1 cellular context compared by ENCODE assay signal in the genomic region with DNA sequence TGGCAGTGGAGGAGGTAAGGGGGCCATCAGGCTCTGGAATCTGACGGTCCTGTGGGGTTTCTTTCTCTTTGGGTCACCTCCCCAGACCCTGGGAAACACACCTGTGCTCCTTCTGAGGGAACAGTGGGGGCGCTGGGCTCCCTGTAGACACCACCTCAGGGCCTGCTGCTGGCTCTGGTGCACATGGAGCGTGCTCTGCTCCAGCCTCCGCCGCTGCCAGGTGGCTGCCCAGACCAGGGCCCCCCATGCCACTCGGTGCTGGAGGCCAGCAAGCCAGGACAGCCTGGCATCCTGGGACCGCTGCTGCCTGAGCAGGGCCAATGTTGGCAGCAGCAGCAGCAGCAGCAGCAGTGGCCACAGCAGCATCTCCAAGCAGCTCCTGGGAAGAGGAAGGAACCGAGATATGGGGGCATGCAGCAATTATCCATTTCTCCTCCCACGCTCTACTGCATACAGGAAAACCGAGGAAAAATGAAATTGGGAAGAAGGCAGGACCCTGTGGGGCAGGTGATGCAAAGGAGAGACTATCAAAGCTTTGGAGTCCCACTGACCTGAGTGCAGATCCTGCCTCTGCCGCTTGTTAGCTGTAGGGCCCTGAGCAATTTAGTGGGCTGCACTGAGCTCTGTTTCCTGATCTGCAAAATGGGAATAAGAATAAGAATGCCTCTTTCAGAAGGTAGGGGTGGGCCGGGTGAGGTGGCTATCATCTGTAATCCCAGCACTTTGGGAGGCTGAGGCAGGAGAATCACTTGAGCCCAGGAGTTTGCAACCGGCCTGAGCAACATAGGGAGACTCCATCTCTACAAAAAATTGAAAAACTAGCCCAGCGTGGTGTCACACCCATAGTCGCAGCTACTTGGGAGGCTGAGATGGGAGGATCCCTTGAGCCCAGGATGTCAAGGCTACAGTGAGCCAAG.
TF ChIP-seq lines count a peak whose summit lies in the region.

No MANE protein-coding gene starts in this region.

TF ChIP-seq in endothelial cell of umbilical vein, 7 proteins besides CTCF, POLR2A, EP300 and RAD21:
- TF ChIP-seq FOS (IDR thresholded peaks at IDR 0.05; ENCODE audit: borderline replicate concordance, insufficient read depth, low read length) (no peak), JUN (IDR thresholded peaks at IDR 0.05; ENCODE audit: borderline replicate concordance, insufficient read depth, insufficient read length, low read depth) (no peak)
- TF ChIP-seq, protein P1, sequence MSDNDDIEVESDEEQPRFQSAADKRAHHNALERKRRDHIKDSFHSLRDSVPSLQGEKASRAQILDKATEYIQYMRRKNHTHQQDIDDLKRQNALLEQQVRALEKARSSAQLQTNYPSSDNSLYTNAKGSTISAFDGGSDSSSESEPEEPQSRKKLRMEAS (IDR thresholded peaks at IDR 0.05; ENCODE audit: insufficient read depth, insufficient read length) = no peak
